In genomic region chr17:5249615-5250014, GRCh38 we compare ENCODE assay signal across 8 cellular contexts. TPM values are rescaled to one million over a fixed set of nuclear protein-coding genes. Genes with fewer than 3 reads are reported as not detected.
DNase-seq lines count a peak whose midpoint lies in the region; ATAC-seq, FAIRE-seq and TF ChIP-seq lines count a peak whose summit lies in the region.

No MANE protein-coding gene starts in this region.

- no peak overlapping the region for H3K4ac ChIP-seq in H1 (replicated peaks; ENCODE audit: insufficient read length, low read depth, low read length)

- TF ChIP-seq POLR2A in H1 (IDR thresholded peaks at IDR 0.05; ENCODE audit: control extremely low read depth in 1 of 2, low read depth in 2 of 2, low read length in 2 of 2): no peak

- H3K4me3 Mint-ChIP-seq in activated CD4-positive, alpha-beta memory T cell treated with anti-CD3 and anti-CD28 coated beads, Interleukin-2, amount 10 ng/mL, durations not matched to agents 7 days and 5 days: no peak overlapping the region
- peak overlapping the region; percentile 6 for H3K4me3 Mint-ChIP-seq in stimulated activated memory B cell treated with anti-CD40 and anti-IgM and Interleukin-4, amounts not matched to agents 10 μg/mL and 1 μg/mL and 100 μg/mL, for 72 hours

- H3K18ac ChIP-seq in H1 (ENCODE audit: extremely low read depth, low read length): no peak overlapping the region

- no peak overlapping the region for H3K9ac ChIP-seq in H1 (replicated peaks in 1 of 4; ENCODE audit: extremely low read depth in 1 of 4, low read depth in 3 of 4, low read length in 3 of 4)

- no peak for TF ChIP-seq EP300 in H1 (IDR thresholded peaks at IDR 0.05; ENCODE audit: borderline replicate concordance in 1 of 2, low read depth in 2 of 2, low read length in 2 of 2)

- H3K56ac ChIP-seq in H1 (replicated peaks; ENCODE audit: insufficient read length, low read depth, low read length): no peak overlapping the region

- H3K27me3 Mint-ChIP-seq in activated CD4-positive, alpha-beta memory T cell treated with anti-CD3 and anti-CD28 coated beads, Interleukin-2, amount 10 ng/mL, durations not matched to agents 7 days and 5 days: peaks cover 2% of the 10 kb centered on the region
- H3K27me3 Mint-ChIP-seq in stimulated activated memory B cell treated with anti-CD40 and anti-IgM and Interleukin-4, amounts not matched to agents 10 μg/mL and 1 μg/mL and 100 μg/mL, for 72 hours: no peaks in the 10 kb centered on the region

- H3K9me3 Mint-ChIP-seq in activated CD4-positive, alpha-beta memory T cell treated with anti-CD3 and anti-CD28 coated beads, Interleukin-2, amount 10 ng/mL, durations not matched to agents 7 days and 5 days: no peaks in the 10 kb centered on the region
- H3K9me3 Mint-ChIP-seq in stimulated activated memory B cell treated with anti-CD40 and anti-IgM and Interleukin-4, amounts not matched to agents 10 μg/mL and 1 μg/mL and 100 μg/mL, for 72 hours: no peaks in the 10 kb centered on the region

- 0 out of 2 replicates have a peak overlapping the region, but pooled peaks have one; percentile 87 for H2AFZ ChIP-seq in H1 (ENCODE audit: low read length)

- H3K4me3 ChIP-seq in BE2C (ENCODE audit: low read depth, low read length) (no peak overlapping the region), HEK293 (ENCODE audit: low read depth, low read length) (no peak overlapping the region), H1 (ENCODE audit: extremely low read depth in 1 of 4, insufficient read depth in 2 of 4, low read depth in 3 of 4, low read length in 4 of 4) (no peak overlapping the region)

- no peaks in the 10 kb centered on the region for H3K36me3 ChIP-seq in BE2C
- no peaks in the 10 kb centered on the region for H3K36me3 ChIP-seq in HEK293 (ENCODE audit: control insufficient read depth in 2 of 2, insufficient read depth in 1 of 2, low read length in 2 of 2)
- H3K36me3 ChIP-seq in H1 (ENCODE audit: control insufficient read depth in 2 of 4, insufficient read depth in 4 of 4, low read length in 3 of 4): no peaks in the 10 kb centered on the region

- H4K8ac ChIP-seq in H1 (ENCODE audit: extremely low read depth, insufficient read depth, low read length): no peak overlapping the region

- no peak overlapping the region for H4K91ac ChIP-seq in H1 (replicated peaks; ENCODE audit: insufficient read length, low read length)

- TF ChIP-seq CTCF in BE2C (IDR thresholded peaks at IDR 0.05; ENCODE audit: low read depth, low read length): peak; percentile 58
- peak; percentile 53; the same call in 1 of the 2 replicates for TF ChIP-seq CTCF in HEK293 (tag by site-specific recombination; IDR thresholded peaks at IDR 0.05)
- peak in 2 of 3 experiments; percentile 70 to 73; a peak in 3 of 4 replicates for TF ChIP-seq CTCF in H1 (IDR thresholded peaks at IDR 0.05; ENCODE audit: control extremely low read depth in 1 of 3, insufficient read depth in 1 of 3, low read depth in 1 of 3, low read length in 3 of 3)

- H3K27ac Mint-ChIP-seq in activated CD4-positive, alpha-beta memory T cell treated with anti-CD3 and anti-CD28 coated beads, Interleukin-2, amount 10 ng/mL, durations not matched to agents 7 days and 5 days: no peak overlapping the region
- H3K27ac Mint-ChIP-seq in stimulated activated memory B cell treated with anti-CD40 and anti-IgM and Interleukin-4, amounts not matched to agents 10 μg/mL and 1 μg/mL and 100 μg/mL, for 72 hours: peak overlapping the region; percentile 66

- ATAC-seq in stimulated activated memory B cell treated with anti-CD40 and anti-IgM and Interleukin-4, amounts not matched to agents 10 μg/mL and 1 μg/mL and 100 μg/mL, for 72 hours: peak; percentile 74
- no peak for ATAC-seq in HG03045 (IDR thresholded peaks at IDR 0.05; ENCODE audit: unreplicated experiment)

- CTCF ChIA-PET in HEK293 (lab: Yijun Ruan, JAX) (interaction anchor here (0.6 to 1.9 kb wide), 28 partner anchors 11 to 1942 kb away, joined by 3 to 11 read pairs (median 4); partner anchors contain the start of gene RABEP1), H1 (lab: Charles Lee; ENCODE audit: partially characterized antibody) (interaction anchor here (0.7 to 4.2 kb wide), 14 partner anchors 10 to 1331 kb away, joined by 3 to 33 read pairs (median 4); partner anchors contain the start of genes SCIMP and ZNF594)
- CTCF ChIA-PET in activated CD4-positive, alpha-beta memory T cell treated with anti-CD3 and anti-CD28 coated beads, Interleukin-2, amount 10 ng/mL, durations not matched to agents 7 days and 5 days (lab: Charles Lee): interaction anchor here (0.7 to 2.2 kb wide), 5 partner anchors 84 to 764 kb away, joined by 3 to 9 read pairs (median 3); partner anchors contain the start of gene C1QBP

- no peaks in the 10 kb centered on the region for H3K23me2 ChIP-seq in H1 (ENCODE audit: low read depth, low read length)

- no peaks in the 10 kb centered on the region for H3K79me1 ChIP-seq in H1 (ENCODE audit: low read depth, low read length)

- no peak overlapping the region for H2BK5ac ChIP-seq in H1 (ENCODE audit: low read depth, low read length)

- peak; percentile 13 for FAIRE-seq in H1 (lab: Jason Lieb, UNC)

- H3K9me3 ChIP-seq in BE2C (no peaks in the 10 kb centered on the region), HEK293 (ENCODE audit: control insufficient read depth, insufficient read depth, low read depth, low read length) (no peaks in the 10 kb centered on the region), H1 (ENCODE audit: insufficient read depth in 2 of 2, low read depth in 1 of 2, low read length in 1 of 2) (no peaks in the 10 kb centered on the region)

- no peaks in the 10 kb centered on the region for H3K4me1 ChIP-seq in BE2C
- H3K4me1 ChIP-seq in HEK293 (ENCODE audit: control insufficient read depth, insufficient read depth, low read length): no peaks in the 10 kb centered on the region
- no peaks in the 10 kb centered on the region; a peak in 1 of 7 replicates for H3K4me1 ChIP-seq in H1 (replicated peaks in 1 of 4; ENCODE audit: control insufficient read depth in 3 of 4, insufficient read depth in 4 of 4, low read length in 3 of 4)

- H3K23ac ChIP-seq in H1 (ENCODE audit: insufficient read length): no peak overlapping the region

- H2BK120ac ChIP-seq in H1 (replicated peaks; ENCODE audit: low read depth, low read length): no peak overlapping the region

- H3K27me3 ChIP-seq in BE2C (no peaks in the 10 kb centered on the region), H1 (replicated peaks in 1 of 4; ENCODE audit: control insufficient read depth in 3 of 4, extremely low read depth in 1 of 4, insufficient read depth in 3 of 4, low read length in 3 of 4) (no peaks in the 10 kb centered on the region)

- H3K14ac ChIP-seq in H1 (ENCODE audit: insufficient read length): no peak overlapping the region

- no peaks in the 10 kb centered on the region for H3K36me3 Mint-ChIP-seq in activated CD4-positive, alpha-beta memory T cell treated with anti-CD3 and anti-CD28 coated beads, Interleukin-2, amount 10 ng/mL, durations not matched to agents 7 days and 5 days (ENCODE audit: low read depth)
- peaks cover 6% of the 10 kb centered on the region for H3K36me3 Mint-ChIP-seq in stimulated activated memory B cell treated with anti-CD40 and anti-IgM and Interleukin-4, amounts not matched to agents 10 μg/mL and 1 μg/mL and 100 μg/mL, for 72 hours

- no peak overlapping the region for H2BK15ac ChIP-seq in H1 (ENCODE audit: low read length)

- DNase-seq in BE2C (peak; percentile 44), NCI-H748 (lab: John Stamatoyannopoulos, UW; ENCODE audit: unreplicated experiment) (peak; percentile 84), H1 (ENCODE audit: low read depth in 1 of 2, low spot score in 2 of 2) (peak; percentile 25 to 66), midbrain (lab: John Stamatoyannopoulos, UW) (peak; percentile 82)
- DNase-seq in activated CD4-positive, alpha-beta memory T cell treated with anti-CD3 and anti-CD28 coated beads, Interleukin-2, amount 10 ng/mL, durations not matched to agents 7 days and 5 days: peak; percentile 71

- H3K4me2 ChIP-seq in H1 (ENCODE audit: insufficient read depth in 1 of 2, low read depth in 2 of 2, low read length in 2 of 2): no peak overlapping the region

- peak; percentile 76 to 82 for TF ChIP-seq RAD21 in H1 (IDR thresholded peaks at IDR 0.05 in 1 of 2, conservative IDR thresholded peaks at IDR 0.05 in 1 of 2; ENCODE audit: low read depth in 2 of 2, low read length in 2 of 2)

- no peak overlapping the region for H2AK5ac ChIP-seq in H1 (ENCODE audit: low read depth, low read length)

- H3K79me2 ChIP-seq in H1 (ENCODE audit: control insufficient read depth in 1 of 2, insufficient read depth in 2 of 2, low read length in 2 of 2): no peaks in the 10 kb centered on the region

- peaks cover 10% of the 10 kb centered on the region for H3K4me1 Mint-ChIP-seq in activated CD4-positive, alpha-beta memory T cell treated with anti-CD3 and anti-CD28 coated beads, Interleukin-2, amount 10 ng/mL, durations not matched to agents 7 days and 5 days
- peaks cover 27% of the 10 kb centered on the region for H3K4me1 Mint-ChIP-seq in stimulated activated memory B cell treated with anti-CD40 and anti-IgM and Interleukin-4, amounts not matched to agents 10 μg/mL and 1 μg/mL and 100 μg/mL, for 72 hours

- H4K5ac ChIP-seq in H1 (ENCODE audit: insufficient read length, low read depth, low read length): no peak overlapping the region

- H4K20me1 ChIP-seq in H1 (replicated peaks in 1 of 2; ENCODE audit: control insufficient read depth in 1 of 2, insufficient read depth in 2 of 2, low read length in 2 of 2): no peaks in the 10 kb centered on the region

- 30% methylated on average over 4 of the region's 4 CpGs; no CpG with 5 or more reads in 1 of the 2 experiments for whole genome bisulfite sequencing in H1 (ENCODE audit: extremely low coverage in 1 of 2, insufficient coverage in 1 of 2, insufficient read length in 1 of 2, insufficient replicate concordance in 2 of 2, low coverage in 1 of 2, low lambda C conversion rate in 2 of 2, missing lambda C conversion rate in 1 of 2), 2 experiments

- H2BK12ac ChIP-seq in H1 (ENCODE audit: low read depth, low read length): no peak overlapping the region

- H3K27ac ChIP-seq in HEK293 (ENCODE audit: extremely low read depth, low read depth, low read length): no peak overlapping the region
- no peak overlapping the region for H3K27ac ChIP-seq in H1 (ENCODE audit: low read depth, low read length)

- POLR2A ChIA-PET in HEK293 (lab: Yijun Ruan, JAX) (no interaction called here), H1 (lab: Charles Lee; ENCODE audit: partially characterized antibody) (no interaction called here)
- POLR2A ChIA-PET in activated CD4-positive, alpha-beta memory T cell treated with anti-CD3 and anti-CD28 coated beads, Interleukin-2, amount 10 ng/mL, durations not matched to agents 7 days and 5 days (lab: Charles Lee): interaction anchor here (0.9 kb wide), 1 partner anchor 190 kb away, joined by 3 read pairs; the partner anchor contains the start of gene C1QBP

- no peak overlapping the region for H2BK20ac ChIP-seq in H1 (ENCODE audit: low read length)

RNA-seq across cellular contexts. Expression of gene SCIMP, which starts 15.0 kb away (rescaled TPM):
- polyA plus RNA-seq in BE2C (2012; ENCODE audit: insufficient read depth, insufficient read length, low read depth): not detected
- not detected for total RNA-seq in activated CD4-positive, alpha-beta memory T cell treated with anti-CD3 and anti-CD28 coated beads, Interleukin-2, amount 10 ng/mL, durations not matched to agents 7 days and 5 days
- total RNA-seq in H1 (2021; fragmentation: NEBNext Ultra II Directional; extraction: Animal tissue kit (Norgen Biotek cat#: 25700)): not detected in 2 replicates
- polyA plus RNA-seq in H1 (2011; rRNA removed): not detected in 2 replicates
- polyA plus RNA-seq in H1 (2011; cell fraction: cytosol; rRNA removed): not detected
- not detected for polyA plus RNA-seq in H1 (2011; cell fraction: nucleus; rRNA removed)
- 0.21 to 0.38 TPM in 2 of 4 replicates, not detected in the others for polyA plus RNA-seq in H1 (2012, experiment 1 of 2)
- polyA plus RNA-seq in H1 (2012, experiment 2 of 2): 0.09 TPM
- polyA plus RNA-seq in H1 (2013, experiment 1 of 2): not detected
- not detected for polyA plus RNA-seq in H1 (2013, experiment 2 of 2)
- polyA minus RNA-seq in H1 (2011; rRNA and poly(A)+ RNA removed): not detected in 2 replicates
- not detected for polyA minus RNA-seq in H1 (2011; cell fraction: cytosol; rRNA and poly(A)+ RNA removed)
- not detected for polyA minus RNA-seq in H1 (2011; cell fraction: nucleus; rRNA and poly(A)+ RNA removed)

RNA-seq across cellular contexts. Expression of gene RABEP1, which starts 32.5 kb away (rescaled TPM):
- polyA plus RNA-seq in BE2C (2012; ENCODE audit: insufficient read depth, insufficient read length, low read depth): 17.8 TPM
- total RNA-seq in activated CD4-positive, alpha-beta memory T cell treated with anti-CD3 and anti-CD28 coated beads, Interleukin-2, amount 10 ng/mL, durations not matched to agents 7 days and 5 days: 10 to 100 TPM; 37.3 to 37.8 TPM
- total RNA-seq in H1 (2021; fragmentation: NEBNext Ultra II Directional; extraction: Animal tissue kit (Norgen Biotek cat#: 25700)): 50.7 and 52.3 TPM in 2 replicates
- polyA plus RNA-seq in H1 (2011; rRNA removed): 4.5 and 8.5 TPM in 2 replicates
- polyA plus RNA-seq in H1 (2011; cell fraction: cytosol; rRNA removed): 14.2 TPM
- polyA plus RNA-seq in H1 (2011; cell fraction: nucleus; rRNA removed): 16.9 TPM
- polyA plus RNA-seq in H1 (2012, experiment 1 of 2): 23.8 to 36.5 TPM (median 28.8 TPM) in 4 replicates
- 5.4 TPM for polyA plus RNA-seq in H1 (2012, experiment 2 of 2)
- 35.1 TPM for polyA plus RNA-seq in H1 (2013, experiment 1 of 2)
- polyA plus RNA-seq in H1 (2013, experiment 2 of 2): 34.3 TPM
- polyA minus RNA-seq in H1 (2011; rRNA and poly(A)+ RNA removed): 42.8 and 74.6 TPM in 2 replicates
- 19.2 TPM for polyA minus RNA-seq in H1 (2011; cell fraction: cytosol; rRNA and poly(A)+ RNA removed)
- polyA minus RNA-seq in H1 (2011; cell fraction: nucleus; rRNA and poly(A)+ RNA removed): 83.9 TPM

RNA-seq across cellular contexts. Expression of gene ZNF594, which starts 57.9 kb away (rescaled TPM):
- polyA plus RNA-seq in BE2C (2012; ENCODE audit: insufficient read depth, insufficient read length, low read depth): 2.5 TPM
- 1 to 10 TPM; 7.0 to 8.6 TPM for total RNA-seq in activated CD4-positive, alpha-beta memory T cell treated with anti-CD3 and anti-CD28 coated beads, Interleukin-2, amount 10 ng/mL, durations not matched to agents 7 days and 5 days
- 14.3 and 15.5 TPM in 2 replicates for total RNA-seq in H1 (2021; fragmentation: NEBNext Ultra II Directional; extraction: Animal tissue kit (Norgen Biotek cat#: 25700))
- 3.6 and 4.2 TPM in 2 replicates for polyA plus RNA-seq in H1 (2011; rRNA removed)
- 5.3 TPM for polyA plus RNA-seq in H1 (2011; cell fraction: cytosol; rRNA removed)
- polyA plus RNA-seq in H1 (2011; cell fraction: nucleus; rRNA removed): 12.8 TPM
- polyA plus RNA-seq in H1 (2012, experiment 1 of 2): 5.0 to 8.8 TPM (median 7.7 TPM) in 4 replicates
- polyA plus RNA-seq in H1 (2012, experiment 2 of 2): 0.31 TPM
- polyA plus RNA-seq in H1 (2013, experiment 1 of 2): 6.2 TPM
- 5.6 TPM for polyA plus RNA-seq in H1 (2013, experiment 2 of 2)
- polyA minus RNA-seq in H1 (2011; rRNA and poly(A)+ RNA removed): 6.8 and 7.7 TPM in 2 replicates
- polyA minus RNA-seq in H1 (2011; cell fraction: cytosol; rRNA and poly(A)+ RNA removed): 9.1 TPM
- polyA minus RNA-seq in H1 (2011; cell fraction: nucleus; rRNA and poly(A)+ RNA removed): 29.7 TPM
